Comparison of ENCODE assay signal across 18 cellular contexts in genomic region chr2:26456701-26457224, GRCh38. TPM values are rescaled to one million over a fixed set of nuclear protein-coding genes. Genes with fewer than 3 reads are reported as not detected.
DNase-seq lines count a peak whose midpoint lies in the region; ATAC-seq lines count a peak whose summit lies in the region.
"Had no signal": no experiment of that assay in that cellular context is flagged by ENCODE, and none has a peak within 500 bp of the region (broad histone marks: within the 10 kb centered on the region; RNA-seq: fewer than 3 reads in every experiment).

No MANE protein-coding gene starts in this region.

- H3K9ac ChIP-seq in BLaER1 (no peak overlapping the region), adipocyte (ENCODE audit: low read length) (no peak overlapping the region), mucosa of stomach (ENCODE audit: low read length) (peak overlapping the region; percentile 45)

- H3K9me3 ChIP-seq in BLaER1: no peaks in the 10 kb centered on the region
- peaks cover 1% of the 10 kb centered on the region for H3K9me3 ChIP-seq in adipocyte (ENCODE audit: control insufficient read depth, low read length)
- no peaks in the 10 kb centered on the region for H3K9me3 ChIP-seq in mucosa of stomach (ENCODE audit: control insufficient read depth, low read length)
- H3K9me3 ChIP-seq: thoracic aorta had no signal

- no peaks in the 10 kb centered on the region for H3K4me1 Mint-ChIP-seq in activated CD4-positive, alpha-beta memory T cell treated with anti-CD3 and anti-CD28 coated beads for 36 hours (ENCODE audit: low read depth)
- H3K4me1 Mint-ChIP-seq in activated T-cell treated with anti-CD3 and anti-CD28 coated beads, Interleukin-2, amount 50 U/mL, for 72 hours (ENCODE audit: low read depth): no peaks in the 10 kb centered on the region

- no peak for ATAC-seq in activated T-cell treated with anti-CD3 and anti-CD28 coated beads, Interleukin-2, amount 50 U/mL, for 72 hours (replicated peaks in 1 of 2)

- H3K36me3 ChIP-seq in BLaER1: no peaks in the 10 kb centered on the region
- no peaks in the 10 kb centered on the region for H3K36me3 ChIP-seq in adipocyte (ENCODE audit: control insufficient read depth, insufficient read depth, low read length, severe bottlenecking)
- H3K36me3 ChIP-seq in mucosa of stomach (ENCODE audit: control insufficient read depth, insufficient read depth, low read length): no peaks in the 10 kb centered on the region
- H3K36me3 ChIP-seq: brain microvascular endothelial cell, thoracic aorta had no signal

- H3K27me3 Mint-ChIP-seq in activated CD4-positive, alpha-beta memory T cell treated with anti-CD3 and anti-CD28 coated beads for 36 hours: no peaks in the 10 kb centered on the region
- H3K27me3 Mint-ChIP-seq in activated T-cell treated with anti-CD3 and anti-CD28 coated beads, Interleukin-2, amount 50 U/mL, for 72 hours (ENCODE audit: low read depth): no peaks in the 10 kb centered on the region

- H3K27ac Mint-ChIP-seq in activated CD4-positive, alpha-beta memory T cell treated with anti-CD3 and anti-CD28 coated beads for 36 hours: no peak overlapping the region
- no peak overlapping the region for H3K27ac Mint-ChIP-seq in activated T-cell treated with anti-CD3 and anti-CD28 coated beads, Interleukin-2, amount 50 U/mL, for 72 hours

- H3K4me1 ChIP-seq in BLaER1 (peaks cover 25% of the 10 kb centered on the region), adipocyte (ENCODE audit: control insufficient read depth, insufficient read depth, low read length) (no peaks in the 10 kb centered on the region), mucosa of stomach (ENCODE audit: control insufficient read depth, insufficient read depth, low read length) (peaks cover 33% of the 10 kb centered on the region)

- intact Hi-C loops in activated CD4-positive, alpha-beta memory T cell treated with anti-CD3 and anti-CD28 coated beads for 36 hours (cut with micrococcal nuclease): no loop called here

- H3K27ac ChIP-seq in BLaER1: 0 out of 2 replicates have a peak overlapping the region, but pooled peaks have one; percentile 18
- H3K27ac ChIP-seq: brain microvascular endothelial cell, thoracic aorta had no signal

- no peak overlapping the region for H3K4me3 Mint-ChIP-seq in activated CD4-positive, alpha-beta memory T cell treated with anti-CD3 and anti-CD28 coated beads for 36 hours
- no peak overlapping the region for H3K4me3 Mint-ChIP-seq in activated T-cell treated with anti-CD3 and anti-CD28 coated beads, Interleukin-2, amount 50 U/mL, for 72 hours

- peak overlapping the region; percentile 59; the same call in 1 of the 2 replicates for H3K4me2 ChIP-seq in BLaER1

- H4K20me1 ChIP-seq in BLaER1: no peaks in the 10 kb centered on the region

- DNase-seq in HPDE6-E6E7 (ENCODE audit: extremely low spot score) (peak; percentile 27), adipocyte (ENCODE audit: low read depth) (peak; percentile 7), NCI-H2029 treated with DMSO at 0.1 percent for 48 hours (lab: John Stamatoyannopoulos, UW) (no peak), NCI-H146 treated with DMSO at 0.1 percent for 48 hours (lab: John Stamatoyannopoulos, UW; ENCODE audit: unreplicated experiment) (no peak)
- DNase-seq in activated CD4-positive, alpha-beta memory T cell treated with anti-CD3 and anti-CD28 coated beads for 36 hours: no peak
- no peak for DNase-seq in activated T-cell treated with anti-CD3 and anti-CD28 coated beads, Interleukin-2, amount 50 U/mL, for 72 hours
- DNase-seq: activated CD4-positive, alpha-beta T cell treated with anti-CD3 and anti-CD28 coated beads, Interleukin-2, amount 50 U/mL, for 48 hours; brain microvascular endothelial cell; DMS53; effector memory CD4-positive, alpha-beta T cell; foreskin fibroblast; NCI-H1436; NCI-H526; SIG-M5 had no signal

- no peak overlapping the region for H3K4me3 ChIP-seq in BLaER1
- no peak overlapping the region for H3K4me3 ChIP-seq in adipocyte (ENCODE audit: low read length)
- H3K4me3 ChIP-seq in mucosa of stomach (ENCODE audit: low read length): no peak overlapping the region
- H3K4me3 ChIP-seq: thoracic aorta had no signal

- H3K27me3 ChIP-seq in BLaER1 (no peaks in the 10 kb centered on the region), adipocyte (replicated peaks; ENCODE audit: control insufficient read depth, insufficient read depth, low read length) (no peaks in the 10 kb centered on the region), mucosa of stomach (ENCODE audit: control insufficient read depth, insufficient read depth, low read length) (no peaks in the 10 kb centered on the region)
- H3K27me3 ChIP-seq: brain microvascular endothelial cell had no signal

- H3K9me3 Mint-ChIP-seq in activated CD4-positive, alpha-beta memory T cell treated with anti-CD3 and anti-CD28 coated beads for 36 hours: no peaks in the 10 kb centered on the region
- no peaks in the 10 kb centered on the region for H3K9me3 Mint-ChIP-seq in activated T-cell treated with anti-CD3 and anti-CD28 coated beads, Interleukin-2, amount 50 U/mL, for 72 hours

- CTCF ChIA-PET in activated CD4-positive, alpha-beta memory T cell treated with anti-CD3 and anti-CD28 coated beads for 36 hours (lab: Charles Lee): no interaction called here

- H3K36me3 Mint-ChIP-seq in activated CD4-positive, alpha-beta memory T cell treated with anti-CD3 and anti-CD28 coated beads for 36 hours: no peaks in the 10 kb centered on the region
- no peaks in the 10 kb centered on the region for H3K36me3 Mint-ChIP-seq in activated T-cell treated with anti-CD3 and anti-CD28 coated beads, Interleukin-2, amount 50 U/mL, for 72 hours (ENCODE audit: insufficient read depth in 2 of 2)

- POLR2A ChIA-PET in activated CD4-positive, alpha-beta memory T cell treated with anti-CD3 and anti-CD28 coated beads for 36 hours (lab: Charles Lee): no interaction called here

RNA-seq across cellular contexts. Expression of gene OTOF, which starts 21.2 kb away (rescaled TPM):
- total RNA-seq in activated CD4-positive, alpha-beta memory T cell treated with anti-CD3 and anti-CD28 coated beads for 36 hours: 1 to 10 TPM; 1.6 to 1.9 TPM
- total RNA-seq in activated T-cell treated with anti-CD3 and anti-CD28 coated beads, Interleukin-2, amount 50 U/mL, for 72 hours: 1 to 10 TPM; 1.6 to 4.7 TPM
- total RNA-seq: osteoblast had no signal

RNA-seq across cellular contexts. Expression of gene DRC1, which starts 55.0 kb away (rescaled TPM):
- not detected for total RNA-seq in activated CD4-positive, alpha-beta memory T cell treated with anti-CD3 and anti-CD28 coated beads for 36 hours
- total RNA-seq in activated T-cell treated with anti-CD3 and anti-CD28 coated beads, Interleukin-2, amount 50 U/mL, for 72 hours: under 1 TPM in 1 of 2 donors, not detected in 1; 0.17 TPM
- total RNA-seq: thoracic aorta had no signal

Comparison
In these comparisons a context has a peak if more than half of its experiments do, and no peak if none do; other contexts are left out.
1. DNase-seq: peak in HPDE6-E6E7 (single experiment) and adipocyte (single experiment); none in NCI-H2029 treated with DMSO at 0.1 percent for 48 hours (single experiment), activated CD4-positive, alpha-beta memory T cell treated with anti-CD3 and anti-CD28 coated beads for 36 hours (single experiment), NCI-H146 treated with DMSO at 0.1 percent for 48 hours (single experiment) and activated T-cell treated with anti-CD3 and anti-CD28 coated beads, Interleukin-2, amount 50 U/mL, for 72 hours (0 of 2).